Comparison of ENCODE assay signal across 8 cellular contexts in the genomic region with DNA sequence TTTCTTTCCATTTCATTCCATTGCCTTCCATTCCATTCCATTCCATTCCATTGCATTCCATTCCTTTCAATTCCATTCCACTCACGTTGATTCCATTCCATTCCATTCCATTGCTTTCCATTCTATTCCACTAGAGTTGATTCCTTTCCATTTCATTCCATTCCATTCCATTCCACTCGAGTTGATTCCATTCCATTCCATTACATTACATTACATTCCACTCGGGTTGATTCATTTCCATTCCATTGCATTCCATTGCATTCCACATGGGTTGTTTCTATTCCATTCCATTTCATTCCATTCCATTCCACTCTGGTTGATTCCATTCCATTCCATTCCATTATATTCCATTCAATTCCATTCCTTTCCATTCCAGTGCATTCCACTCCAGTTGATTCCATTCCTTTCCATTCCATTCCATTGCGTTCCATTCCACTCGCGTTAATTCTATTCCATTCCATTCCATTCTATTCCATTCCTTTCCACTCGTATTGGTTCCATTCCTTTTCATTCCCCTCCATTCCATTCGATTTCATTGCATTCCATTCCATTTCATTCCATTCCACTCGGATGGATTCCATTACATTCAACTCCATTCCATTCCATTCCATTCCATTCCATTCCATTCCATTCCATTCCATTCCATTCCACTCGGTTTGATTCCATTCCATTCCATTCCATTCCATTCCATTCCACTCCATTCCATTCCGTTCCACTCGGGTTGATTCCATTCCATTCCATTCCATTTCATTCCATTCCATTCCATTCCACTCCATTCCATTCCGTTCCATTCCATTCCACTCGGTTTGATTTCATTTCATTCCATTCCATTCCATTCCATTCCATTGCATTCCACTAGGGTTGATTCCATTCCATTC.
A peak's percentile ranks its signal among the peaks of the same experiment; 100 is the strongest.
DNase-seq lines count a peak whose midpoint lies in the region; ATAC-seq, FAIRE-seq and TF ChIP-seq lines count a peak whose summit lies in the region.
"Not testable (repeated sequence)": the region's sequence is repeated elsewhere in the genome, so short reads cannot be mapped to it uniquely, and the experiment has no call there.

No MANE protein-coding gene starts in this region.

- H3K27ac Mint-ChIP-seq in central memory CD8-positive, alpha-beta T cell (ENCODE audit: low read depth) = not testable (repeated sequence)

- H3K4me3 ChIP-seq in HepG2 (replicated peaks in 1 of 3; ENCODE audit: insufficient read depth in 1 of 3, low read depth in 2 of 3, low read length in 3 of 3); upper lobe of left lung: not testable (repeated sequence)

- FAIRE-seq in HepG2 (lab: Jason Lieb, UNC) = not testable (repeated sequence)

- not testable (repeated sequence) for H3K27me3 Mint-ChIP-seq in central memory CD8-positive, alpha-beta T cell

- not testable (repeated sequence) for H3K4me1 ChIP-seq in HepG2 (ENCODE audit: insufficient read depth, low read length); upper lobe of left lung

- CTCF ChIA-PET in HepG2 (lab: Yijun Ruan, JAX; ENCODE audit: low intra/inter-chr PET ratio, low total read pairs) = not testable (repeated sequence)

- H3K9me3 ChIP-seq in HepG2 (ENCODE audit: low read length) = not testable (repeated sequence)
- H3K9me3 ChIP-seq in upper lobe of left lung = peaks cover 0 to 30% (median 21%) of the 10 kb centered on the region in 4 donors

- H3K36me3 Mint-ChIP-seq in central memory CD8-positive, alpha-beta T cell (ENCODE audit: insufficient read depth) = not testable (repeated sequence)

- H3K36me3 ChIP-seq in HepG2 (replicated peaks in 1 of 2; ENCODE audit: control insufficient read depth in 1 of 2, insufficient read depth in 2 of 2, low read length in 2 of 2); upper lobe of left lung: not testable (repeated sequence)

- WGBS in HepG2 (ENCODE audit: low lambda C conversion rate) = 15% methylated on average over 14 of the region's 14 CpGs
- WGBS in upper lobe of left lung, 2 donors = 65 to 71% methylated on average over 14 of the region's 14 CpGs

- TF ChIP-seq RAD21 in HepG2 (CRISPR knock-in tag; IDR thresholded peaks at IDR 0.05) = not testable (repeated sequence)

- H3K9ac ChIP-seq in HepG2 (ENCODE audit: insufficient read depth, low read depth, low read length) = not testable (repeated sequence)

- TF ChIP-seq CTCF in HepG2 (CRISPR knock-in tag; IDR thresholded peaks at IDR 0.05); upper lobe of left lung (IDR thresholded peaks at IDR 0.05): not testable (repeated sequence)

- H3K27me3 ChIP-seq in HepG2 (ENCODE audit: control insufficient read depth in 1 of 2, insufficient read depth in 2 of 2, low read length in 2 of 2); upper lobe of left lung: not testable (repeated sequence)

- not testable (repeated sequence) for H2AFZ ChIP-seq in HepG2 (ENCODE audit: low read length)

- H3K4me1 Mint-ChIP-seq in central memory CD8-positive, alpha-beta T cell = not testable (repeated sequence)

- TF ChIP-seq POLR2A in HepG2 (IDR thresholded peaks at IDR 0.05; ENCODE audit: insufficient read depth in 1 of 2, low read depth in 2 of 2, low read length in 2 of 2); upper lobe of left lung (IDR thresholded peaks at IDR 0.05): not testable (repeated sequence)

- H4K20me1 ChIP-seq in HepG2 (ENCODE audit: insufficient read depth, low read length) = not testable (repeated sequence)

- H3K27ac ChIP-seq in HepG2 (ENCODE audit: extremely low read length, insufficient read depth, low read length); upper lobe of left lung: not testable (repeated sequence)

- not testable (repeated sequence) for DNase-seq in central memory CD8-positive, alpha-beta T cell (ENCODE audit: low spot score in 2 of 2); HepG2 (ENCODE audit: low spot score); upper lobe of left lung

- ATAC-seq in GM18519 (IDR thresholded peaks at IDR 0.05; ENCODE audit: low FRiP score, unreplicated experiment) = peak; percentile 38
- peak; percentile 15 for ATAC-seq in GM19468 (IDR thresholded peaks at IDR 0.05; ENCODE audit: extremely low read depth, unreplicated experiment)
- ATAC-seq in HG02571 (IDR thresholded peaks at IDR 0.05; ENCODE audit: unreplicated experiment) = peak; percentile 37
- ATAC-seq in HG03045 (IDR thresholded peaks at IDR 0.05; ENCODE audit: unreplicated experiment) = peak; percentile 43
- ATAC-seq in HG03521 (IDR thresholded peaks at IDR 0.05; ENCODE audit: unreplicated experiment) = peak; percentile 32
- ATAC-seq in central memory CD8-positive, alpha-beta T cell (replicated peaks; ENCODE audit: extremely low read depth, poor library complexity, severe bottlenecking) = peak; percentile 53
- ATAC-seq in HepG2 = peak; percentile 60
- peak; percentile 80 to 89 for ATAC-seq in upper lobe of left lung (ENCODE audit: low FRiP score in 2 of 2)

- POLR2A ChIA-PET in HepG2 (lab: Yijun Ruan, JAX) = not testable (repeated sequence)

- not testable (repeated sequence) for BruUV-seq in HepG2 (replicated peaks; lab: Mats Ljungman, UMichigan)

- intact Hi-C loops in HepG2 (cut with micrococcal nuclease; ENCODE audit: unreplicated experiment) = not testable (repeated sequence)

- in situ Hi-C loops in HepG2 (cut with HindIII; ENCODE audit: extremely low pct_ligation_motif_present, low pct_unique_long_range_greater_than_20kb) = not testable (repeated sequence)

- not testable (repeated sequence) for H3K79me2 ChIP-seq in HepG2 (ENCODE audit: insufficient read depth, low read length)

- not testable (repeated sequence) for H3K9me3 Mint-ChIP-seq in central memory CD8-positive, alpha-beta T cell

- not testable (repeated sequence) for TF ChIP-seq EP300 in HepG2 (IDR thresholded peaks at IDR 0.05; ENCODE audit: low read depth in 2 of 2, low read length in 2 of 2); HepG2 (CRISPR knock-in tag; IDR thresholded peaks at IDR 0.05; ENCODE audit: borderline replicate concordance); upper lobe of left lung (IDR thresholded peaks at IDR 0.05)

- H3K4me2 ChIP-seq in HepG2 (ENCODE audit: low read depth, low read length) = not testable (repeated sequence)

- H3K4me3 Mint-ChIP-seq in central memory CD8-positive, alpha-beta T cell = not testable (repeated sequence)

TF ChIP-seq in HepG2, 621 proteins besides CTCF, POLR2A, EP300 and RAD21:
- TF ChIP-seq, protein P1, sequence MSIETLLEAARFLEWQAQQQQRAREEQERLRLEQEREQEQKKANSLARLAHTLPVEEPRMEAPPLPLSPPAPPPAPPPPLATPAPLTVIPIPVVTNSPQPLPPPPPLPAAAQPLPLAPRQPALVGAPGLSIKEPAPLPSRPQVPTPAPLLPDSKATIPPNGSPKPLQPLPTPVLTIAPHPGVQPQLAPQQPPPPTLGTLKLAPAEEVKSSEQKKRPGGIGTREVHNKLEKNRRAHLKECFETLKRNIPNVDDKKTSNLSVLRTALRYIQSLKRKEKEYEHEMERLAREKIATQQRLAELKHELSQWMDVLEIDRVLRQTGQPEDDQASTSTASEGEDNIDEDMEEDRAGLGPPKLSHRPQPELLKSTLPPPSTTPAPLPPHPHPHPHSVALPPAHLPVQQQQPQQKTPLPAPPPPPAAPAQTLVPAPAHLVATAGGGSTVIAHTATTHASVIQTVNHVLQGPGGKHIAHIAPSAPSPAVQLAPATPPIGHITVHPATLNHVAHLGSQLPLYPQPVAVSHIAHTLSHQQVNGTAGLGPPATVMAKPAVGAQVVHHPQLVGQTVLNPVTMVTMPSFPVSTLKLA (IDR thresholded peaks at IDR 0.05) = peak; percentile 18; the same call in 1 of the 2 replicates
- TF ChIP-seq ZNF207 (IDR thresholded peaks at IDR 0.05; ENCODE audit: borderline replicate concordance) (0 out of 2 replicates have a peak, but pooled peaks have one; percentile 57), PHB2 (IDR thresholded peaks at IDR 0.05; ENCODE audit: partially characterized antibody) (peak; percentile 97), FOXK2 (IDR thresholded peaks at IDR 0.05) (peak; percentile 17; the same call in 1 of the 2 replicates), LCORL (IDR thresholded peaks at IDR 0.05) (0 out of 2 replicates have a peak, but pooled peaks have one; percentile 30), FOXP1 (IDR thresholded peaks at IDR 0.05) (0 out of 2 replicates have a peak, but pooled peaks have one; percentile 33)
- TF ChIP-seq, protein P2, sequence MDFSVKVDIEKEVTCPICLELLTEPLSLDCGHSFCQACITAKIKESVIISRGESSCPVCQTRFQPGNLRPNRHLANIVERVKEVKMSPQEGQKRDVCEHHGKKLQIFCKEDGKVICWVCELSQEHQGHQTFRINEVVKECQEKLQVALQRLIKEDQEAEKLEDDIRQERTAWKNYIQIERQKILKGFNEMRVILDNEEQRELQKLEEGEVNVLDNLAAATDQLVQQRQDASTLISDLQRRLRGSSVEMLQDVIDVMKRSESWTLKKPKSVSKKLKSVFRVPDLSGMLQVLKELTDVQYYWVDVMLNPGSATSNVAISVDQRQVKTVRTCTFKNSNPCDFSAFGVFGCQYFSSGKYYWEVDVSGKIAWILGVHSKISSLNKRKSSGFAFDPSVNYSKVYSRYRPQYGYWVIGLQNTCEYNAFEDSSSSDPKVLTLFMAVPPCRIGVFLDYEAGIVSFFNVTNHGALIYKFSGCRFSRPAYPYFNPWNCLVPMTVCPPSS (IDR thresholded peaks at IDR 0.05) = 0 out of 2 replicates have a peak, but pooled peaks have one; percentile 60
- not testable (repeated sequence) for TF ChIP-seq LCORL, FOXP1 (CRISPR knock-in tag; IDR thresholded peaks at IDR 0.05)

Comparison
In these comparisons a context has a peak if more than half of its experiments do, and no peak if none do; other contexts are left out.
1. ATAC-seq: peak in every context shown above with its lines; median percentile 84 in upper lobe of left lung; 60 in HepG2; 53 in central memory CD8-positive, alpha-beta T cell; 43 in HG03045; 38 in GM18519; 37 in HG02571; 32 in HG03521; 15 in GM19468.